Comparison of ENCODE assay signal across 36 cellular contexts in the genomic region with DNA sequence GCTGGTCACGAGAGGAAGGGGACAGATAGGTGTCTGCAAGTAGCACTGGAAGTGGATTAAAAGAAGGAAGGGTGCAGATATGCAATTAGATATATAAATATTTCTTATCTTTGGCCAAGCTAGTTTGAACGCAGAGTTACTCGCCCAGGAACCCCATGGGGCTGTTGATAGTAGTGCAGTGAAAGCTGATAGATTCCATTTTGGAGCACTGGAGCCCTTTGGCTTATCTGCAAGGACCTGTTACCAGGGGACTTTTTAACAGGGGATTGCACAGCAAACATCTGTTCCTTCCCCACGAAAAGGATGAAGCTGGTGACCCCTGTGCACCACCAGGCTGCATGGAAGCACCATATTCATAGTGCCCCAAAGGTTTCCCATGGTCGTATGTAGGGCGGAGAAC.
"Had no signal": no experiment of that assay in that cellular context is flagged by ENCODE, and none has a peak within 500 bp of the region (broad histone marks: within the 10 kb centered on the region; RNA-seq: fewer than 3 reads in every experiment).

No MANE protein-coding gene starts in this region.

- H3K27me3 ChIP-seq: adrenal gland, body of pancreas, esophagus squamous epithelium, gastroesophageal sphincter had no signal

- H3K4me3 ChIP-seq: adrenal gland, body of pancreas, esophagus squamous epithelium, gastroesophageal sphincter had no signal

- H3K4me1 ChIP-seq: adrenal gland, body of pancreas, esophagus squamous epithelium had no signal

- ATAC-seq: activated CD4-positive, alpha-beta T cell treated with anti-CD3 and anti-CD28 coated beads for 36 hours; activated CD8-positive, alpha-beta memory T cell treated with anti-CD3 and anti-CD28 coated beads, Interleukin-2, amount 10 ng/mL, durations not matched to agents 7 days and 5 days; activated CD8-positive, alpha-beta T cell treated with anti-CD3 and anti-CD28 coated beads, Interleukin-2, amount 10 ng/mL, durations not matched to agents 7 days and 5 days; activated naive CD8-positive, alpha-beta T cell treated with anti-CD3 and anti-CD28 coated beads, Interleukin-2, amount 50 U/mL, for 24 hours; body of pancreas; effector memory CD8-positive, alpha-beta T cell; gastroesophageal sphincter; T-helper 17 cell had no signal

- H3K27ac ChIP-seq: adrenal gland, body of pancreas, epithelial cell of prostate, esophagus squamous epithelium, gastroesophageal sphincter, WERI-Rb-1 had no signal

- H3K27me3 Mint-ChIP-seq: activated CD4-positive, alpha-beta memory T cell treated with anti-CD3 and anti-CD28 coated beads for 36 hours; activated CD4-positive, alpha-beta T cell treated with anti-CD3 and anti-CD28 coated beads, Interleukin-2, amount 10 ng/mL, durations not matched to agents 24 days and 14 days; activated CD8-positive, alpha-beta memory T cell treated with anti-CD3 and anti-CD28 coated beads, Interleukin-2, amount 10 ng/mL, durations not matched to agents 7 days and 5 days; activated naive CD4-positive, alpha-beta T cell treated with anti-CD3 and anti-CD28 coated beads, Interleukin-2, amount 50 U/mL, for 24 hours; activated naive CD8-positive, alpha-beta T cell treated with anti-CD3 and anti-CD28 coated beads, Interleukin-2, amount 50 U/mL, for 24 hours; effector memory CD8-positive, alpha-beta T cell had no signal

- H3K4me1 Mint-ChIP-seq: activated CD4-positive, alpha-beta T cell treated with anti-CD3 and anti-CD28 coated beads for 36 hours; activated CD4-positive, alpha-beta T cell treated with anti-CD3 and anti-CD28 coated beads, Interleukin-2, amount 10 ng/mL, durations not matched to agents 24 days and 14 days; activated CD8-positive, alpha-beta memory T cell treated with anti-CD3 and anti-CD28 coated beads, Interleukin-2, amount 10 ng/mL, durations not matched to agents 7 days and 5 days; activated naive CD4-positive, alpha-beta T cell treated with anti-CD3 and anti-CD28 coated beads, Interleukin-2, amount 50 U/mL, for 24 hours; activated naive CD8-positive, alpha-beta T cell treated with anti-CD3 and anti-CD28 coated beads for 36 hours; activated naive CD8-positive, alpha-beta T cell treated with anti-CD3 and anti-CD28 coated beads, Interleukin-2, amount 50 U/mL, for 24 hours; T-helper 17 cell had no signal

- H3K27ac Mint-ChIP-seq: activated CD4-positive, alpha-beta memory T cell treated with anti-CD3 and anti-CD28 coated beads for 36 hours; activated CD4-positive, alpha-beta T cell treated with anti-CD3 and anti-CD28 coated beads for 36 hours; activated CD4-positive, alpha-beta T cell treated with anti-CD3 and anti-CD28 coated beads, Interleukin-2, amount 10 ng/mL, durations not matched to agents 24 days and 14 days; activated CD8-positive, alpha-beta memory T cell treated with anti-CD3 and anti-CD28 coated beads, Interleukin-2, amount 10 ng/mL, durations not matched to agents 7 days and 5 days; activated CD8-positive, alpha-beta T cell treated with anti-CD3 and anti-CD28 coated beads, Interleukin-2, amount 10 ng/mL, durations not matched to agents 7 days and 5 days; activated naive CD4-positive, alpha-beta T cell treated with anti-CD3 and anti-CD28 coated beads for 36 hours; activated naive CD4-positive, alpha-beta T cell treated with anti-CD3 and anti-CD28 coated beads, Interleukin-2, amount 50 U/mL, for 24 hours; activated naive CD8-positive, alpha-beta T cell treated with anti-CD3 and anti-CD28 coated beads for 36 hours; activated naive CD8-positive, alpha-beta T cell treated with anti-CD3 and anti-CD28 coated beads, Interleukin-2, amount 50 U/mL, for 24 hours; activated T-helper 1 cell treated with anti-CD3 and anti-CD28 coated beads, Interleukin-12 subunit alpha, Interleukin-12 subunit beta, Interleukin-2, Interleukin-4 antibody, amounts not matched to agents 30 ng/mL and 10 ng/mL and 1 ng/mL, durations not matched to agents 14 hours and 24 hours and 36 hours; activated T-helper 2 cell treated with anti-CD3 and anti-CD28 coated beads, Interferon-gamma antibody, Interleukin-2, Interleukin-4, amounts not matched to agents 10 μg/mL and 5 μg/mL and 100 μg/mL, durations not matched to agents 14 hours and 24 hours and 36 hours; effector memory CD8-positive, alpha-beta T cell; T-helper 17 cell; T-helper 2 cell treated with Interferon-gamma antibody and Interleukin-4, amounts not matched to agents 5 μg/mL and 100 μg/mL, for 36 hours had no signal

- H3K9me3 ChIP-seq: adrenal gland, body of pancreas, esophagus squamous epithelium, gastroesophageal sphincter had no signal

- H3K9me3 Mint-ChIP-seq: activated CD4-positive, alpha-beta memory T cell treated with anti-CD3 and anti-CD28 coated beads for 36 hours; activated CD4-positive, alpha-beta T cell treated with anti-CD3 and anti-CD28 coated beads, Interleukin-2, amount 10 ng/mL, durations not matched to agents 24 days and 14 days; activated naive CD4-positive, alpha-beta T cell treated with anti-CD3 and anti-CD28 coated beads for 36 hours; activated naive CD4-positive, alpha-beta T cell treated with anti-CD3 and anti-CD28 coated beads, Interleukin-2, amount 50 U/mL, for 24 hours; activated naive CD8-positive, alpha-beta T cell treated with anti-CD3 and anti-CD28 coated beads, Interleukin-2, amount 50 U/mL, for 24 hours; activated T-helper 1 cell treated with anti-CD3 and anti-CD28 coated beads, Interleukin-12 subunit alpha, Interleukin-12 subunit beta, Interleukin-2, Interleukin-4 antibody, amounts not matched to agents 30 ng/mL and 10 ng/mL and 1 ng/mL, durations not matched to agents 14 hours and 24 hours and 36 hours had no signal

- H3K4me3 Mint-ChIP-seq: activated CD4-positive, alpha-beta memory T cell treated with anti-CD3 and anti-CD28 coated beads for 36 hours; activated CD4-positive, alpha-beta T cell treated with anti-CD3 and anti-CD28 coated beads for 36 hours; activated CD4-positive, alpha-beta T cell treated with anti-CD3 and anti-CD28 coated beads, Interleukin-2, amount 10 ng/mL, durations not matched to agents 24 days and 14 days; activated CD8-positive, alpha-beta memory T cell treated with anti-CD3 and anti-CD28 coated beads, Interleukin-2, amount 10 ng/mL, durations not matched to agents 7 days and 5 days; activated CD8-positive, alpha-beta T cell treated with anti-CD3 and anti-CD28 coated beads, Interleukin-2, amount 10 ng/mL, durations not matched to agents 7 days and 5 days; activated naive CD4-positive, alpha-beta T cell treated with anti-CD3 and anti-CD28 coated beads for 36 hours; activated naive CD4-positive, alpha-beta T cell treated with anti-CD3 and anti-CD28 coated beads, Interleukin-2, amount 50 U/mL, for 24 hours; activated naive CD8-positive, alpha-beta T cell treated with anti-CD3 and anti-CD28 coated beads for 36 hours; activated naive CD8-positive, alpha-beta T cell treated with anti-CD3 and anti-CD28 coated beads, Interleukin-2, amount 50 U/mL, for 24 hours; activated T-helper 1 cell treated with anti-CD3 and anti-CD28 coated beads, Interleukin-12 subunit alpha, Interleukin-12 subunit beta, Interleukin-2, Interleukin-4 antibody, amounts not matched to agents 30 ng/mL and 10 ng/mL and 1 ng/mL, durations not matched to agents 14 hours and 24 hours and 36 hours; effector memory CD8-positive, alpha-beta T cell; T-helper 17 cell; T-helper 2 cell treated with Interferon-gamma antibody and Interleukin-4, amounts not matched to agents 5 μg/mL and 100 μg/mL, for 36 hours had no signal

- FAIRE-seq: colon, endometrium, endothelial cell of umbilical vein had no signal

- H3K36me3 ChIP-seq: adrenal gland, esophagus squamous epithelium, gastroesophageal sphincter, WERI-Rb-1 had no signal

- DNase-seq: activated CD4-positive, alpha-beta memory T cell treated with anti-CD3 and anti-CD28 coated beads for 36 hours; activated CD4-positive, alpha-beta T cell treated with anti-CD3 and anti-CD28 coated beads for 36 hours; activated CD4-positive, alpha-beta T cell treated with anti-CD3 and anti-CD28 coated beads, Interleukin-2, amount 10 ng/mL, durations not matched to agents 24 days and 14 days; activated CD4-positive, CD25-positive, alpha-beta regulatory T cell; activated CD4-positive, CD25-positive, alpha-beta regulatory T cell treated with anti-CD3 and anti-CD28 coated beads, Interleukin-2, amount 50 U/mL, for 72 hours; activated CD8-positive, alpha-beta memory T cell treated with anti-CD3 and anti-CD28 coated beads, Interleukin-2, amount 10 ng/mL, durations not matched to agents 7 days and 5 days; activated CD8-positive, alpha-beta memory T cell treated with anti-CD3 and anti-CD28 coated beads, Interleukin-2, amount 50 U/mL, for 4 hours; activated CD8-positive, alpha-beta T cell treated with anti-CD3 and anti-CD28 coated beads, Interleukin-2, amount 10 ng/mL, durations not matched to agents 7 days and 5 days; activated effector memory CD4-positive, alpha-beta T cell treated with anti-CD3 and anti-CD28 coated beads, Interleukin-2, amount 50 U/mL, for 16 hours; activated naive CD4-positive, alpha-beta T cell treated with anti-CD3 and anti-CD28 coated beads for 36 hours; activated naive CD8-positive, alpha-beta T cell treated with anti-CD3 and anti-CD28 coated beads for 36 hours; activated naive CD8-positive, alpha-beta T cell treated with anti-CD3 and anti-CD28 coated beads, Interleukin-2, amount 50 U/mL, for 24 hours; activated T-cell treated with anti-CD3 and anti-CD28 coated beads, Interleukin-2, amount 50 U/mL, for 1 hour; activated T-cell treated with anti-CD3 and anti-CD28 coated beads, Interleukin-2, amount 50 U/mL, for 48 hours; adrenal gland; amygdala; aorta; body of pancreas; cortex of kidney; dermis blood vessel endothelial cell; effector CD4-positive, alpha-beta T cell; effector memory CD8-positive, alpha-beta T cell; esophagus squamous epithelium; foreskin melanocyte; T-helper 17 cell; T1000; WERI-Rb-1 had no signal

- H3K36me3 Mint-ChIP-seq: activated CD4-positive, alpha-beta memory T cell treated with anti-CD3 and anti-CD28 coated beads for 36 hours; activated CD8-positive, alpha-beta memory T cell treated with anti-CD3 and anti-CD28 coated beads, Interleukin-2, amount 10 ng/mL, durations not matched to agents 7 days and 5 days; activated naive CD4-positive, alpha-beta T cell treated with anti-CD3 and anti-CD28 coated beads, Interleukin-2, amount 50 U/mL, for 24 hours; activated naive CD8-positive, alpha-beta T cell treated with anti-CD3 and anti-CD28 coated beads for 36 hours had no signal
